Comparison of ENCODE assay signal across 8 cellular contexts in the genomic region with DNA sequence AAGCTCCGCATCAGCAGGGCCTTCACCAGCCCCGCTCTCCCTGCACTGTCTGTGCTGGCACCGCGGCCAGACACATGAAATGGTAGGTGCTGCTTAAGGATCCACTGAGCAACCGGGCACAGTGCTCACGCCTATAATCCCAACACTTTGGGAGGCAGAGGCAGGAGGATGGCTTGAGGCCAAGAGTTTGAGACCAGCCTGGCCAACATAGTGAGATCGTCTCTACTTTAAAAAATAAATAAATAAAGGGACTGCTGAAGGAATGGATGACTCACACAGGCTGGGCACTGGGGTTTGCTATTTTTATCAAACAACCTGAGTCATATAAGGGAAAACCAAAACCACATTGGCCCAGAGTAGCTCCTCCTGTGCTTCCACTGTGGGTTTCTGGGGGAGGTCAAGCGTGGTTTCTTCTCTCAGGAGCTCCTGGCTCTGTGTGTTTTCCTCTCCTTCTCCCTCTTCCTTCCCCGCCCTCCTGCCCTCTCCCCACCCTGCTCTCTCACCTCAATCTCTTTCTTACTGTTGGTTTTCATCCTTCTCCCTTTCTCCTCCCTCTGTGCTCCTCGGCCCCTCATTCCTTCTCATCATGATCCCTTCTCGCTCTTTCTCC. TPM values are rescaled to one million over a fixed set of nuclear protein-coding genes. Genes with fewer than 3 reads are reported as not detected.
DNase-seq lines count a peak whose midpoint lies in the region; ATAC-seq lines count a peak whose summit lies in the region.

No MANE protein-coding gene starts in this region.

- no peaks in the 10 kb centered on the region for H3K9me3 Mint-ChIP-seq in activated T-cell treated with anti-CD3 and anti-CD28 coated beads, Interleukin-2, amount 50 U/mL, for 4 hours

- peaks cover 22% of the 10 kb centered on the region for H3K4me1 Mint-ChIP-seq in activated T-cell treated with anti-CD3 and anti-CD28 coated beads, Interleukin-2, amount 50 U/mL, for 4 hours (ENCODE audit: low read depth)

- peak; percentile 19 for DNase-seq in CD1c-positive myeloid dendritic cell (ENCODE audit: extremely low spot score)
- DNase-seq in HT1080 (ENCODE audit: low read depth): peak; percentile 98
- no peak for DNase-seq in activated T-cell treated with anti-CD3 and anti-CD28 coated beads, Interleukin-2, amount 50 U/mL, for 4 hours
- peak; percentile 97 for DNase-seq in glomerular visceral epithelial cell (ENCODE audit: extremely low spot score)
- peak; percentile 49 for DNase-seq in stimulated activated naive CD8-positive, alpha-beta T cell treated with anti-CD3 and anti-CD28 coated beads, Interleukin-15, Interleukin-2, amounts not matched to agents 100 U/mL and 50 U/mL, for 24 hours
- DNase-seq in SHP77 (lab: John Stamatoyannopoulos, UW): no peak

- H3K4me3 Mint-ChIP-seq in activated T-cell treated with anti-CD3 and anti-CD28 coated beads, Interleukin-2, amount 50 U/mL, for 4 hours: peak overlapping the region; percentile 12

- H3K36me3 Mint-ChIP-seq in activated T-cell treated with anti-CD3 and anti-CD28 coated beads, Interleukin-2, amount 50 U/mL, for 4 hours (ENCODE audit: insufficient read depth): peaks cover 47% of the 10 kb centered on the region

- no peaks in the 10 kb centered on the region for H3K27me3 Mint-ChIP-seq in activated T-cell treated with anti-CD3 and anti-CD28 coated beads, Interleukin-2, amount 50 U/mL, for 4 hours (ENCODE audit: low read depth)

- ATAC-seq in activated T-cell treated with anti-CD3 and anti-CD28 coated beads, Interleukin-2, amount 50 U/mL, for 4 hours: peak; percentile 69 to 71
- peak; percentile 77 for ATAC-seq in stimulated activated naive CD8-positive, alpha-beta T cell treated with anti-CD3 and anti-CD28 coated beads, Interleukin-15, Interleukin-2, amounts not matched to agents 100 U/mL and 50 U/mL, for 24 hours
- no peak for ATAC-seq in GM21447 (IDR thresholded peaks at IDR 0.05; ENCODE audit: unreplicated experiment)
- ATAC-seq in HG03354 (IDR thresholded peaks at IDR 0.05; ENCODE audit: poor library complexity, severe bottlenecking, unreplicated experiment): no peak

RNA-seq across cellular contexts. Expression of a gene that starts 21.3 kb away (rescaled TPM):
- total RNA-seq in HT1080 (2014; rRNA removed; shearing (Covaris generic)): 18.9 and 20.9 TPM in 2 replicates
- polyA plus RNA-seq in HT1080 (2015; cell fraction: cytosol; rRNA removed): 29.7 and 33.7 TPM in 2 replicates
- 31.1 and 36.0 TPM in 2 replicates for polyA plus RNA-seq in HT1080 (2015; cell fraction: nucleus; rRNA removed)
- total RNA-seq in activated T-cell treated with anti-CD3 and anti-CD28 coated beads, Interleukin-2, amount 50 U/mL, for 4 hours: 10 to 100 TPM; 40.5 to 45.8 (median 40.5) TPM

RNA-seq across cellular contexts. Expression of a gene that starts 21.9 kb away (rescaled TPM):
- total RNA-seq in HT1080 (2014; rRNA removed; shearing (Covaris generic)): 10.1 and 10.4 TPM in 2 replicates
- polyA plus RNA-seq in HT1080 (2015; cell fraction: cytosol; rRNA removed): 7.2 and 8.5 TPM in 2 replicates
- polyA plus RNA-seq in HT1080 (2015; cell fraction: nucleus; rRNA removed): 11.5 and 16.8 TPM in 2 replicates
- total RNA-seq in activated T-cell treated with anti-CD3 and anti-CD28 coated beads, Interleukin-2, amount 50 U/mL, for 4 hours: 10 to 100 TPM in 2 of 3 donors, 1 to 10 TPM in 1; 9.5 to 12.7 (median 10.1) TPM

RNA-seq across cellular contexts. Expression of a gene that starts 42.9 kb away (rescaled TPM):
- not detected in 2 replicates for total RNA-seq in HT1080 (2014; rRNA removed; shearing (Covaris generic))
- polyA plus RNA-seq in HT1080 (2015; cell fraction: cytosol; rRNA removed): not detected in 2 replicates
- not detected in 2 replicates for polyA plus RNA-seq in HT1080 (2015; cell fraction: nucleus; rRNA removed)
- total RNA-seq in activated T-cell treated with anti-CD3 and anti-CD28 coated beads, Interleukin-2, amount 50 U/mL, for 4 hours: not detected

Comparison
In these comparisons a context has a peak if more than half of its experiments do, and no peak if none do; other contexts are left out.
1. DNase-seq: peak in CD1c-positive myeloid dendritic cell (single experiment), HT1080 (single experiment), glomerular visceral epithelial cell (single experiment) and stimulated activated naive CD8-positive, alpha-beta T cell treated with anti-CD3 and anti-CD28 coated beads, Interleukin-15, Interleukin-2, amounts not matched to agents 100 U/mL and 50 U/mL, for 24 hours (single experiment); none in activated T-cell treated with anti-CD3 and anti-CD28 coated beads, Interleukin-2, amount 50 U/mL, for 4 hours (single experiment) and SHP77 (0 of 2).
2. ATAC-seq: peak in activated T-cell treated with anti-CD3 and anti-CD28 coated beads, Interleukin-2, amount 50 U/mL, for 4 hours (2 of 2) and stimulated activated naive CD8-positive, alpha-beta T cell treated with anti-CD3 and anti-CD28 coated beads, Interleukin-15, Interleukin-2, amounts not matched to agents 100 U/mL and 50 U/mL, for 24 hours (single experiment); none in GM21447 (single experiment) and HG03354 (single experiment).